ENCODE assay signal across 9 cellular contexts in the genomic region with DNA sequence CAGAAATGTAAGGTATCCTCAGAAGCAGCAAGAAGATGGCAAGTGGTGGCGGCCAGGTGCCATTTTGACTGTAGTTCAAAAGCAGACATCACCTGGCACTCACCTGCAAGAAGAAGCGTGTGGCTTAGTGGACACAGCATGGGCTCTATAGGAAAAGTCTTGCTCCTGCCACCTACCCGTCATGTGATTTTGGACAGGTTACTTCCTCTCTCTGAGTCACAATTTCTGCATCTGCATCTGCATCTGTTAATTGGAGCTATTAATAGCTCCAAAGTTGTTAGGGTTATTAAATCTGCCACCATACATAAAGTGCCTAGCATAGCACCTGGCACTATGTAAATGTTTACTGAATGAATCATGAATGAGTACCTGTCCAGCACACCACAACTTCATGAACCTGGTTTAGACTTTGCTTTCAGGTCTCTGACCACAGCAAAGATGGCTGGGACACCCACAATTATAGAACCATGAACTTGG. TPM values are rescaled to one million over a fixed set of nuclear protein-coding genes. Genes with fewer than 3 reads are reported as not detected.
DNase-seq lines count a peak whose midpoint lies in the region; ATAC-seq and TF ChIP-seq lines count a peak whose summit lies in the region.
"Had no signal": no experiment of that assay in that cellular context is flagged by ENCODE, and none has a peak within 500 bp of the region (broad histone marks: within the 10 kb centered on the region; RNA-seq: fewer than 3 reads in every experiment).

No MANE protein-coding gene starts in this region.

- no peak for TF ChIP-seq CTCF in natural killer cell (IDR thresholded peaks at IDR 0.05)

- H3K36me3 Mint-ChIP-seq in natural killer cell treated with Interleukin-12 subunit alpha and Interleukin-12 subunit beta and Interleukin-15 and Interleukin-18, amount 100 ng/mL, for 72 hours, result no peaks in the 10 kb centered on the region
- no peaks in the 10 kb centered on the region for H3K36me3 Mint-ChIP-seq in natural killer cell
- H3K36me3 Mint-ChIP-seq: stimulated activated effector memory CD8-positive, alpha-beta T cell treated with anti-CD3 and anti-CD28 coated beads, Interleukin-12 subunit alpha, Interleukin-12 subunit beta, amount 100 ng/mL, for 72 hours had no signal

- no peak for ATAC-seq in natural killer cell treated with Interleukin-12 subunit alpha and Interleukin-12 subunit beta and Interleukin-15 and Interleukin-18, amount 100 ng/mL, for 72 hours
- ATAC-seq in natural killer cell (no peak), HG03520 (IDR thresholded peaks at IDR 0.05; ENCODE audit: unreplicated experiment) (peak; percentile 56), GM21737 (IDR thresholded peaks at IDR 0.05; ENCODE audit: unreplicated experiment) (no peak)
- ATAC-seq: stimulated activated effector memory CD8-positive, alpha-beta T cell treated with anti-CD3 and anti-CD28 coated beads, Interleukin-12 subunit alpha, Interleukin-12 subunit beta, amount 100 ng/mL, for 72 hours had no signal

- H3K27ac Mint-ChIP-seq in natural killer cell treated with Interleukin-12 subunit alpha and Interleukin-12 subunit beta and Interleukin-15 and Interleukin-18, amount 100 ng/mL, for 72 hours, result peak overlapping the region; percentile 22 to 53
- peak overlapping the region in 1 of 2 donors; percentile 55 for H3K27ac Mint-ChIP-seq in natural killer cell

- intact Hi-C loops in natural killer cell (cut with micrococcal nuclease), result no loop called here

- no peak for DNase-seq in natural killer cell treated with Interleukin-12 subunit alpha and Interleukin-12 subunit beta and Interleukin-15 and Interleukin-18, amount 100 ng/mL, for 72 hours (ENCODE audit: low spot score)
- no peak for DNase-seq in natural killer cell
- DNase-seq in SHP77 treated with DMSO at 0.1 percent for 48 hours (lab: John Stamatoyannopoulos, UW), result peak; percentile 86
- DNase-seq in glomerular visceral epithelial cell (ENCODE audit: extremely low spot score), result no peak
- no peak for DNase-seq in GDM1 (lab: John Stamatoyannopoulos, UW)
- no peak for DNase-seq in activated CD4-positive, alpha-beta T cell treated with anti-CD3 and anti-CD28 coated beads for 48 hours

- no peaks in the 10 kb centered on the region for H3K27me3 Mint-ChIP-seq in natural killer cell treated with Interleukin-12 subunit alpha and Interleukin-12 subunit beta and Interleukin-15 and Interleukin-18, amount 100 ng/mL, for 72 hours
- no peaks in the 10 kb centered on the region for H3K27me3 Mint-ChIP-seq in natural killer cell (ENCODE audit: low read depth in 2 of 2)

- no peaks in the 10 kb centered on the region for H3K9me3 Mint-ChIP-seq in natural killer cell treated with Interleukin-12 subunit alpha and Interleukin-12 subunit beta and Interleukin-15 and Interleukin-18, amount 100 ng/mL, for 72 hours
- no peaks in the 10 kb centered on the region for H3K9me3 Mint-ChIP-seq in natural killer cell

- peaks cover 25 to 49% of the 10 kb centered on the region in 2 donors for H3K4me1 Mint-ChIP-seq in natural killer cell treated with Interleukin-12 subunit alpha and Interleukin-12 subunit beta and Interleukin-15 and Interleukin-18, amount 100 ng/mL, for 72 hours (ENCODE audit: low read depth in 2 of 2)
- peaks cover 19 to 27% of the 10 kb centered on the region in 2 donors for H3K4me1 Mint-ChIP-seq in natural killer cell

- H3K4me3 Mint-ChIP-seq in natural killer cell treated with Interleukin-12 subunit alpha and Interleukin-12 subunit beta and Interleukin-15 and Interleukin-18, amount 100 ng/mL, for 72 hours, result peak overlapping the region; percentile 5
- no peak overlapping the region for H3K4me3 Mint-ChIP-seq in natural killer cell
- H3K4me3 Mint-ChIP-seq: stimulated activated effector memory CD8-positive, alpha-beta T cell treated with anti-CD3 and anti-CD28 coated beads, Interleukin-12 subunit alpha, Interleukin-12 subunit beta, amount 100 ng/mL, for 72 hours had no signal

RNA-seq across cellular contexts. Expression of a gene that starts 16.8 kb away (rescaled TPM):
- 10 to 100 TPM in 1 of 2 donors, 1 to 10 TPM in 1; 5.7 to 10.5 TPM for total RNA-seq in natural killer cell treated with Interleukin-12 subunit alpha and Interleukin-12 subunit beta and Interleukin-15 and Interleukin-18, amount 100 ng/mL, for 72 hours
- 10 to 100 TPM; 10.2 to 23.3 (median 20.5) TPM for total RNA-seq in natural killer cell
